ENCODE assay signal across 21 cellular contexts in genomic region chr11:37811349-37811748, GRCh38.
"Had no signal": no experiment of that assay in that cellular context is flagged by ENCODE, and none has a peak within 500 bp of the region (broad histone marks: within the 10 kb centered on the region; RNA-seq: fewer than 3 reads in every experiment).

No MANE protein-coding gene starts in this region.

- H3K4me1 Mint-ChIP-seq: activated naive CD4-positive, alpha-beta T cell treated with anti-CD3 and anti-CD28 coated beads, Interleukin-2, amount 10 ng/mL, durations not matched to agents 7 days and 5 days; mesothelial cell of epicardium had no signal

- H3K36me3 Mint-ChIP-seq: activated naive CD4-positive, alpha-beta T cell treated with anti-CD3 and anti-CD28 coated beads, Interleukin-2, amount 10 ng/mL, durations not matched to agents 7 days and 5 days; mesothelial cell of epicardium; neural progenitor cell had no signal

- H3K4me1 ChIP-seq: esophagus muscularis mucosa, lower lobe of right lung, parathyroid adenoma, tibial nerve, vagina had no signal

- H3K79me2 ChIP-seq: parathyroid adenoma had no signal

- H3K4me3 Mint-ChIP-seq: activated naive CD4-positive, alpha-beta T cell treated with anti-CD3 and anti-CD28 coated beads, Interleukin-2, amount 10 ng/mL, durations not matched to agents 7 days and 5 days; mesothelial cell of epicardium; neural progenitor cell had no signal

- H3K4me3 ChIP-seq: cardiac muscle cell, esophagus muscularis mucosa, lower lobe of right lung, neural progenitor cell, skin epidermis, tibial nerve, vagina had no signal

- H3K9me3 Mint-ChIP-seq: mesothelial cell of epicardium, neural progenitor cell had no signal

- DNase-seq: activated CD4-positive, alpha-beta T cell treated with anti-CD3 and anti-CD28 coated beads, Interleukin-2, amount 50 U/mL, for 4 hours; activated CD4-positive, CD25-positive, alpha-beta regulatory T cell treated with anti-CD3 and anti-CD28 coated beads, Interleukin-2, amount 50 U/mL, for 72 hours; activated naive CD4-positive, alpha-beta T cell treated with anti-CD3 and anti-CD28 coated beads, Interleukin-2, amount 10 ng/mL, durations not matched to agents 7 days and 5 days; hippocampal formation; kidney; lower lobe of right lung; stimulated activated CD4-positive, alpha-beta T cell treated with anti-CD3 and anti-CD28 coated beads, Interleukin-4, amount 100 ng/mL, for 24 hours; stimulated activated naive CD4-positive, alpha-beta T cell treated with Interleukin-2 at 50 U/mL for 16 hours; substantia nigra; T-helper 1 cell; T1000 had no signal

- H3K4me2 ChIP-seq: neural progenitor cell had no signal

- H3K27ac Mint-ChIP-seq: activated naive CD4-positive, alpha-beta T cell treated with anti-CD3 and anti-CD28 coated beads, Interleukin-2, amount 10 ng/mL, durations not matched to agents 7 days and 5 days; activated T-helper 2 cell treated with anti-CD3 and anti-CD28 coated beads, Interferon-gamma antibody, Interleukin-2, Interleukin-4, amounts not matched to agents 10 μg/mL and 5 μg/mL and 100 μg/mL, durations not matched to agents 14 hours and 24 hours and 36 hours; mesothelial cell of epicardium; neural progenitor cell had no signal

- H2AFZ ChIP-seq: neural progenitor cell, parathyroid adenoma had no signal

- H3K27me3 ChIP-seq: cardiac muscle cell, esophagus muscularis mucosa, neural progenitor cell, tibial nerve, vagina had no signal

- FAIRE-seq: colon, kidney had no signal

- H3K36me3 ChIP-seq: cardiac muscle cell, esophagus muscularis mucosa, lower lobe of right lung, neural progenitor cell, tibial nerve, vagina had no signal

- H3K27me3 Mint-ChIP-seq: activated naive CD4-positive, alpha-beta T cell treated with anti-CD3 and anti-CD28 coated beads, Interleukin-2, amount 10 ng/mL, durations not matched to agents 7 days and 5 days had no signal

- H3K27ac ChIP-seq: cardiac muscle cell, esophagus muscularis mucosa, lower lobe of right lung, neural progenitor cell, parathyroid adenoma, skin epidermis, tibial nerve, vagina had no signal

- H3K9ac ChIP-seq: neural progenitor cell, parathyroid adenoma had no signal

- H3K9me3 ChIP-seq: esophagus muscularis mucosa, lower lobe of right lung, tibial nerve, vagina had no signal
